In genomic region chr1:209354840-209355165, GRCh38 we compare ENCODE assay signal across 9 cellular contexts.
DNase-seq lines count a peak whose midpoint lies in the region; TF ChIP-seq lines count a peak whose summit lies in the region.
"Had no signal": no experiment of that assay in that cellular context is flagged by ENCODE, and none has a peak within 500 bp of the region (broad histone marks: within the 10 kb centered on the region; RNA-seq: fewer than 3 reads in every experiment).

No MANE protein-coding gene starts in this region.

- no peaks in the 10 kb centered on the region for H3K36me3 ChIP-seq in KMS-11 (ENCODE audit: insufficient read depth)
- H3K36me3 ChIP-seq in SJCRH30 = no peaks in the 10 kb centered on the region
- no peaks in the 10 kb centered on the region for H3K36me3 ChIP-seq in esophagus muscularis mucosa
- H3K36me3 ChIP-seq in trophoblast cell (ENCODE audit: control insufficient read depth in 1 of 2, insufficient read depth in 2 of 2, low read length in 2 of 2) = no peaks in the 10 kb centered on the region

- no peak overlapping the region for H3K4me3 ChIP-seq in KMS-11 (IDR thresholded peaks at IDR 0.05; ENCODE audit: insufficient read depth, low read depth, low read length)
- H3K4me3 ChIP-seq in SJCRH30 = no peak overlapping the region
- no peak overlapping the region for H3K4me3 ChIP-seq in esophagus muscularis mucosa
- H3K4me3 ChIP-seq in trophoblast cell (ENCODE audit: low read depth, low read length) = no peak overlapping the region
- H3K4me3 ChIP-seq: PC-9 had no signal

- WGBS in esophagus muscularis mucosa = 82% methylated on average over 4 of the region's 4 CpGs
- WGBS in trophoblast cell (ENCODE audit: extremely low coverage, insufficient coverage, insufficient read length) = no CpG with 5 or more reads among the region's 4 CpGs

- H3K79me2 ChIP-seq in KMS-11 (ENCODE audit: insufficient read depth, low read depth) (no peaks in the 10 kb centered on the region), trophoblast cell (ENCODE audit: control insufficient read depth, insufficient read depth, low read length, poor library complexity) (peaks cover 2% of the 10 kb centered on the region)

- no peak overlapping the region for H3K4ac ChIP-seq in trophoblast cell (ENCODE audit: low read depth, low read length)

- no peak overlapping the region for H3K14ac ChIP-seq in trophoblast cell (ENCODE audit: low read length)

- peak overlapping the region; percentile 58 for H2BK5ac ChIP-seq in trophoblast cell (ENCODE audit: low read depth, low read length, poor library complexity)

- peak overlapping the region; percentile 46 for H4K8ac ChIP-seq in trophoblast cell (ENCODE audit: low read depth, low read length)

- peak; percentile 17 to 52 for DNase-seq in SJCRH30
- DNase-seq in esophagus muscularis mucosa (ENCODE audit: extremely low spot score) = peak; percentile 21
- no peak for DNase-seq in trophoblast cell
- DNase-seq in NCI-H2227 (lab: John Stamatoyannopoulos, UW; ENCODE audit: unreplicated experiment) = no peak
- no peak for DNase-seq in nucleus accumbens (lab: John Stamatoyannopoulos, UW)
- no peak for DNase-seq in GM10266 (ENCODE audit: extremely low spot score)
- no peak for DNase-seq in foreskin melanocyte

- intact Hi-C loops in esophagus muscularis mucosa (cut with DNase I) = no loop called here

- peak overlapping the region; percentile 91 for H2BK12ac ChIP-seq in trophoblast cell (ENCODE audit: low read length)

- no peak overlapping the region for H3K18ac ChIP-seq in trophoblast cell (ENCODE audit: low read length)

- H3K4me1 ChIP-seq in KMS-11 (ENCODE audit: low read depth, poor library complexity, severe bottlenecking) (no peaks in the 10 kb centered on the region), SJCRH30 (peaks cover 53% of the 10 kb centered on the region), esophagus muscularis mucosa (no peaks in the 10 kb centered on the region), trophoblast cell (ENCODE audit: control insufficient read depth in 1 of 2, insufficient read depth in 2 of 2, low read length in 2 of 2) (peaks cover 19 to 24% of the 10 kb centered on the region in 2 experiments)

- H3K9me3 ChIP-seq in SJCRH30 (replicated peaks) (no peaks in the 10 kb centered on the region), esophagus muscularis mucosa (no peaks in the 10 kb centered on the region), trophoblast cell (ENCODE audit: insufficient read depth, low read depth, low read length) (no peaks in the 10 kb centered on the region)

- H3K27me3 ChIP-seq in KMS-11 (ENCODE audit: insufficient read depth, low read depth) (no peaks in the 10 kb centered on the region), SJCRH30 (no peaks in the 10 kb centered on the region), esophagus muscularis mucosa (no peaks in the 10 kb centered on the region), trophoblast cell (ENCODE audit: insufficient read depth, low read length) (no peaks in the 10 kb centered on the region)

- TF ChIP-seq POLR2A in esophagus muscularis mucosa (IDR thresholded peaks at IDR 0.05; ENCODE audit: low read depth) = no peak

- H3K9ac ChIP-seq in KMS-11 = no peak overlapping the region
- no peak overlapping the region for H3K9ac ChIP-seq in trophoblast cell (ENCODE audit: low read length)

- H3K27ac ChIP-seq in KMS-11 = no peak overlapping the region
- H3K27ac ChIP-seq in SJCRH30 = peak overlapping the region; percentile 83
- no peak overlapping the region for H3K27ac ChIP-seq in esophagus muscularis mucosa (replicated peaks in 1 of 4)
- peak overlapping the region; percentile 61 for H3K27ac ChIP-seq in trophoblast cell (ENCODE audit: low read depth, low read length)
- H3K27ac ChIP-seq: PC-9 had no signal

- no peak overlapping the region for H3K23ac ChIP-seq in trophoblast cell (ENCODE audit: low read length)

- H2AFZ ChIP-seq in KMS-11 (ENCODE audit: low read depth) (0 out of 2 replicates have a peak overlapping the region, but pooled peaks have one; percentile 16), trophoblast cell (ENCODE audit: insufficient read depth, low read length, poor library complexity) (no peak overlapping the region)
- H2AFZ ChIP-seq: PC-9 had no signal

- TF ChIP-seq CTCF in KMS-11 (conservative IDR thresholded peaks at IDR 0.05; ENCODE audit: low read depth, low read length) (no peak), esophagus muscularis mucosa (IDR thresholded peaks at IDR 0.05) (no peak), GM10266 (IDR thresholded peaks at IDR 0.05; ENCODE audit: control insufficient read depth, insufficient read depth, low read depth, missing control alignments) (no peak)

- peaks cover 35% of the 10 kb centered on the region for H3K79me1 ChIP-seq in trophoblast cell (ENCODE audit: low read length)

- H4K12ac ChIP-seq in trophoblast cell (ENCODE audit: low read depth, low read length) = no peak overlapping the region

- H2AK5ac ChIP-seq in trophoblast cell (ENCODE audit: low read length) = no peak overlapping the region

- H4K20me1 ChIP-seq in KMS-11 (ENCODE audit: insufficient read depth) = no peaks in the 10 kb centered on the region

- H3K4me2 ChIP-seq in KMS-11 (no peak overlapping the region), trophoblast cell (ENCODE audit: low read length) (no peak overlapping the region)
- H3K4me2 ChIP-seq: PC-9 had no signal

- H2BK120ac ChIP-seq in trophoblast cell (ENCODE audit: insufficient read depth, low read length, poor library complexity) = peak overlapping the region; percentile 61

- TF ChIP-seq EP300 in esophagus muscularis mucosa (IDR thresholded peaks at IDR 0.05) = no peak

- H4K91ac ChIP-seq in trophoblast cell (ENCODE audit: low read depth, low read length) = peak overlapping the region; percentile 86

Comparison
In these comparisons a context has a peak if more than half of its experiments do, and no peak if none do; other contexts are left out.
1. H3K27ac ChIP-seq: peak in SJCRH30 (single experiment) and trophoblast cell (single experiment); none in KMS-11 (single experiment) and esophagus muscularis mucosa (0 of 4).
2. DNase-seq: peak in SJCRH30 (2 of 2) and esophagus muscularis mucosa (single experiment); none in trophoblast cell (0 of 2), NCI-H2227 (single experiment), nucleus accumbens (0 of 56), GM10266 (single experiment) and foreskin melanocyte (single experiment).